9 cellular contexts compared by ENCODE assay signal in genomic region chr10:63265646-63266207, GRCh38.
A peak's percentile ranks its signal among the peaks of the same experiment; 100 is the strongest.
DNase-seq lines count a peak whose midpoint lies in the region; ATAC-seq and TF ChIP-seq lines count a peak whose summit lies in the region.
"Had no signal": no experiment of that assay in that cellular context is flagged by ENCODE, and none has a peak within 500 bp of the region (broad histone marks: within the 10 kb centered on the region; RNA-seq: fewer than 3 reads in every experiment).

No MANE protein-coding gene starts in this region.

- H3K9ac ChIP-seq in NT2/D1 (ENCODE audit: insufficient read length, low read depth), result no peak overlapping the region
- H3K9ac ChIP-seq in neural progenitor cell, result peak overlapping the region; percentile 29

- peaks cover 4% of the 10 kb centered on the region for H3K36me3 ChIP-seq in CD4-positive, CD25-positive, alpha-beta regulatory T cell (ENCODE audit: control insufficient read depth, insufficient read depth, low read length)
- H3K36me3 ChIP-seq in NT2/D1 (ENCODE audit: insufficient read depth, insufficient read length, low read length) (peaks cover 14% of the 10 kb centered on the region), neural progenitor cell (no peaks in the 10 kb centered on the region)

- H3K4me2 ChIP-seq in neural progenitor cell, result peak overlapping the region; percentile 86

- no peak for DNase-seq in CD4-positive, CD25-positive, alpha-beta regulatory T cell
- no peak for DNase-seq in NT2/D1 (ENCODE audit: low read depth, low spot score)
- no peak for DNase-seq in effector memory CD8-positive, alpha-beta T cell
- DNase-seq in neural progenitor cell (ENCODE audit: low spot score), result no peak
- no peak for DNase-seq in activated CD4-positive, CD25-positive, alpha-beta regulatory T cell (lab: John Stamatoyannopoulos, UW)
- DNase-seq: hippocampal formation had no signal

- no peaks in the 10 kb centered on the region for H3K9me3 ChIP-seq in CD4-positive, CD25-positive, alpha-beta regulatory T cell (ENCODE audit: control insufficient read depth in 2 of 2, low read length in 2 of 2)
- H3K9me3 ChIP-seq in NT2/D1 (ENCODE audit: insufficient read depth, low read length) (no peaks in the 10 kb centered on the region), neural progenitor cell (ENCODE audit: low read depth) (no peaks in the 10 kb centered on the region)

- peaks cover 19 to 45% (median 32%) of the 10 kb centered on the region in 4 donors for H3K4me1 Mint-ChIP-seq in CD4-positive, CD25-positive, alpha-beta regulatory T cell
- H3K4me1 Mint-ChIP-seq in effector memory CD8-positive, alpha-beta T cell (ENCODE audit: low read depth in 2 of 2), result peaks cover 17 to 25% of the 10 kb centered on the region in 2 donors
- peaks cover 20% of the 10 kb centered on the region for H3K4me1 Mint-ChIP-seq in neural progenitor cell

- H2AFZ ChIP-seq in neural progenitor cell (replicated peaks), result no peak overlapping the region

- H3K9me3 Mint-ChIP-seq in CD4-positive, CD25-positive, alpha-beta regulatory T cell, result no peaks in the 10 kb centered on the region
- H3K9me3 Mint-ChIP-seq in effector memory CD8-positive, alpha-beta T cell, result no peaks in the 10 kb centered on the region
- no peaks in the 10 kb centered on the region for H3K9me3 Mint-ChIP-seq in neural progenitor cell

- H3K36me3 Mint-ChIP-seq in CD4-positive, CD25-positive, alpha-beta regulatory T cell, result peaks cover 16% of the 10 kb centered on the region
- peaks cover 52% of the 10 kb centered on the region for H3K36me3 Mint-ChIP-seq in effector memory CD8-positive, alpha-beta T cell (ENCODE audit: insufficient read depth)
- H3K36me3 Mint-ChIP-seq in neural progenitor cell, result peaks cover 18% of the 10 kb centered on the region

- H3K4me3 Mint-ChIP-seq in CD4-positive, CD25-positive, alpha-beta regulatory T cell, result peak overlapping the region; percentile 92 to 99 (median 95)
- peak overlapping the region; percentile 91 to 94 for H3K4me3 Mint-ChIP-seq in effector memory CD8-positive, alpha-beta T cell
- peak overlapping the region; percentile 98 for H3K4me3 Mint-ChIP-seq in neural progenitor cell

- peak overlapping the region; percentile 100 for H3K4me3 ChIP-seq in CD4-positive, CD25-positive, alpha-beta regulatory T cell (ENCODE audit: low read depth, low read length)
- H3K4me3 ChIP-seq in NT2/D1 (ENCODE audit: insufficient read length, low read depth) (peak overlapping the region; percentile 59), neural progenitor cell (peak overlapping the region; percentile 68)

- H3K27ac Mint-ChIP-seq in CD4-positive, CD25-positive, alpha-beta regulatory T cell, result peak overlapping the region; percentile 95 to 97 (median 95)
- H3K27ac Mint-ChIP-seq in effector memory CD8-positive, alpha-beta T cell, result peak overlapping the region; percentile 96 to 98
- peak overlapping the region; percentile 87 for H3K27ac Mint-ChIP-seq in neural progenitor cell

- H3K79me2 ChIP-seq in neural progenitor cell (ENCODE audit: low read depth), result peaks cover 94% of the 10 kb centered on the region

- no peak for ATAC-seq in CD4-positive, CD25-positive, alpha-beta regulatory T cell (ENCODE audit: low read depth in 2 of 2)
- ATAC-seq in effector memory CD8-positive, alpha-beta T cell (replicated peaks), result no peak
- ATAC-seq in GM21786 (IDR thresholded peaks at IDR 0.05; ENCODE audit: unreplicated experiment) (no peak), HG03175 (IDR thresholded peaks at IDR 0.05; ENCODE audit: unreplicated experiment) (no peak), esophagus mucosa (no peak)

- peak overlapping the region; percentile 95 for H3K27ac ChIP-seq in CD4-positive, CD25-positive, alpha-beta regulatory T cell (ENCODE audit: insufficient read depth, low read length, poor library complexity, severe bottlenecking)
- peak overlapping the region; percentile 40 for H3K27ac ChIP-seq in neural progenitor cell

- H3K27me3 Mint-ChIP-seq in CD4-positive, CD25-positive, alpha-beta regulatory T cell, result no peaks in the 10 kb centered on the region
- no peaks in the 10 kb centered on the region for H3K27me3 Mint-ChIP-seq in effector memory CD8-positive, alpha-beta T cell
- H3K27me3 Mint-ChIP-seq in neural progenitor cell (ENCODE audit: insufficient read depth, low read depth), result no peaks in the 10 kb centered on the region

- no peaks in the 10 kb centered on the region for H3K27me3 ChIP-seq in CD4-positive, CD25-positive, alpha-beta regulatory T cell (ENCODE audit: control insufficient read depth, insufficient read depth, low read length)
- H3K27me3 ChIP-seq in NT2/D1 (ENCODE audit: insufficient read depth, insufficient read length) (no peaks in the 10 kb centered on the region), neural progenitor cell (no peaks in the 10 kb centered on the region)

- peaks cover 20% of the 10 kb centered on the region for H4K20me1 ChIP-seq in neural progenitor cell (ENCODE audit: low read depth)

- no peak for TF ChIP-seq CTCF in neural progenitor cell (IDR thresholded peaks at IDR 0.05)

- H3K4me1 ChIP-seq in CD4-positive, CD25-positive, alpha-beta regulatory T cell (ENCODE audit: control insufficient read depth, insufficient read depth, low read length, poor library complexity, severe bottlenecking), result peaks cover 49% of the 10 kb centered on the region
- H3K4me1 ChIP-seq in NT2/D1 (ENCODE audit: insufficient read depth, insufficient read length), result no peaks in the 10 kb centered on the region
- peaks cover 33% of the 10 kb centered on the region for H3K4me1 ChIP-seq in neural progenitor cell

- peaks cover 38% of the 10 kb centered on the region for H3F3A ChIP-seq in neural progenitor cell (ENCODE audit: low read depth)
